30 cellular contexts compared by ENCODE assay signal in genomic region chr7:16089191-16089590, GRCh38.
"Had no signal": no experiment of that assay in that cellular context is flagged by ENCODE, and none has a peak within 500 bp of the region (broad histone marks: within the 10 kb centered on the region; RNA-seq: fewer than 3 reads in every experiment).

No MANE protein-coding gene starts in this region.

- DNase-seq: activated B cell treated with CpG ODN at 0.5 μM for 24 hours; activated CD4-positive, alpha-beta T cell treated with anti-CD3 and anti-CD28 coated beads for 48 hours; activated CD4-positive, alpha-beta T cell treated with anti-CD3 and anti-CD28 coated beads, Interleukin-2, amount 50 U/mL, for 1 hour; activated CD4-positive, alpha-beta T cell treated with anti-CD3 and anti-CD28 coated beads, Interleukin-2, amount 50 U/mL, for 48 hours; activated CD8-positive, alpha-beta memory T cell treated with anti-CD3 and anti-CD28 coated beads for 24 hours; activated CD8-positive, alpha-beta T cell treated with anti-CD3 and anti-CD28 coated beads for 36 hours; activated effector memory CD4-positive, alpha-beta T cell treated with anti-CD3 and anti-CD28 coated beads, Interleukin-2, amount 50 U/mL, for 16 hours; activated naive CD4-positive, alpha-beta T cell treated with anti-CD3 and anti-CD28 coated beads for 36 hours; activated naive CD8-positive, alpha-beta T cell treated with anti-CD3 and anti-CD28 coated beads for 36 hours; activated naive CD8-positive, alpha-beta T cell treated with anti-CD3 and anti-CD28 coated beads, Interleukin-2, amount 50 U/mL, for 24 hours; activated T-cell treated with anti-CD3 and anti-CD28 coated beads, Interleukin-2, amount 50 U/mL, for 48 hours; adrenal gland; amygdala; aorta; central memory CD4-positive, alpha-beta T cell; colonic mucosa; effector CD8-positive, alpha-beta T cell; foreskin fibroblast; gastrocnemius medialis; glutamatergic neuron; heart left ventricle; T-helper 1 cell; T-helper 17 cell; T1000; WERI-Rb-1 had no signal

- H3K9me3 ChIP-seq: adrenal gland, breast epithelium, colonic mucosa, gastrocnemius medialis, heart left ventricle had no signal

- H3K27me3 ChIP-seq: adrenal gland, breast epithelium, cardiac muscle cell, colonic mucosa, gastrocnemius medialis, heart left ventricle, hepatocyte had no signal

- H3K4me3 ChIP-seq: adrenal gland, breast epithelium, cardiac muscle cell, colonic mucosa, gastrocnemius medialis, heart left ventricle, hepatocyte had no signal

- H3K36me3 ChIP-seq: adrenal gland, breast epithelium, cardiac muscle cell, colonic mucosa, gastrocnemius medialis, heart left ventricle, WERI-Rb-1 had no signal

- ATAC-seq: activated CD4-positive, CD25-positive, alpha-beta regulatory T cell treated with anti-CD3 and anti-CD28 coated beads, Interleukin-2, amount 50 U/mL, for 24 hours; activated CD8-positive, alpha-beta T cell treated with anti-CD3 and anti-CD28 coated beads for 36 hours; activated naive CD8-positive, alpha-beta T cell treated with anti-CD3 and anti-CD28 coated beads, Interleukin-2, amount 50 U/mL, for 24 hours; esophagus mucosa; gastrocnemius medialis; heart left ventricle; T-helper 17 cell had no signal

- H3K79me2 ChIP-seq: hepatocyte had no signal

- H3K4me1 ChIP-seq: adrenal gland, breast epithelium, colonic mucosa, gastrocnemius medialis had no signal

- H3K4me2 ChIP-seq: hepatocyte had no signal

- H3K27ac ChIP-seq: adrenal gland, breast epithelium, colonic mucosa, gastrocnemius medialis, heart left ventricle, hepatocyte, WERI-Rb-1 had no signal

- H2AFZ ChIP-seq: hepatocyte had no signal
